Comparison of ENCODE assay signal across 1 cellular context in genomic region chr20:58374027-58374850, GRCh38.
TF ChIP-seq lines count a peak whose summit lies in the region.

No MANE protein-coding gene starts in this region.

TF ChIP-seq in HepG2, 621 proteins besides CTCF, POLR2A, EP300 and RAD21 (continued from another document and continues in another):
- TF ChIP-seq NFE2L2 (IDR thresholded peaks at IDR 0.05; ENCODE audit: low read length) (peak; percentile 57; the same call in 1 of the 2 replicates), ZNF556 (CRISPR knock-in tag; IDR thresholded peaks at IDR 0.05; ENCODE audit: borderline replicate concordance) (0 out of 2 replicates have a peak, but pooled peaks have one; percentile 44), NR1H2 (CRISPR knock-in tag; IDR thresholded peaks at IDR 0.05; ENCODE audit: borderline replicate concordance, low read depth) (no peak), ATF1 (CRISPR knock-in tag; IDR thresholded peaks at IDR 0.05) (no peak), ZBTB42 (CRISPR knock-in tag; IDR thresholded peaks at IDR 0.05) (no peak), ZBTB25 (CRISPR knock-in tag; IDR thresholded peaks at IDR 0.05) (0 out of 2 replicates have a peak, but pooled peaks have one; percentile 19), ZKSCAN5 (CRISPR knock-in tag; IDR thresholded peaks at IDR 0.05) (0 out of 2 replicates have a peak, but pooled peaks have one; percentile 36), ZMYM3 (CRISPR knock-in tag; IDR thresholded peaks at IDR 0.05) (peak; percentile 50; the same call in 1 of the 2 replicates), BATF2 (CRISPR knock-in tag; IDR thresholded peaks at IDR 0.05) (no peak), MYPOP (CRISPR knock-in tag; IDR thresholded peaks at IDR 0.05) (no peak), ZSCAN5A (CRISPR knock-in tag; IDR thresholded peaks at IDR 0.05; ENCODE audit: borderline replicate concordance) (no peak), ZNF264 (CRISPR knock-in tag; IDR thresholded peaks at IDR 0.05) (no peak), JARID2 (CRISPR knock-in tag; IDR thresholded peaks at IDR 0.05; ENCODE audit: insufficient replicate concordance) (no peak), ELK4 (CRISPR knock-in tag; IDR thresholded peaks at IDR 0.05; ENCODE audit: borderline replicate concordance) (no peak), NR2F6 (IDR thresholded peaks at IDR 0.05) (0 out of 2 replicates have a peak, but pooled peaks have one; percentile 31), NR2F6 (CRISPR knock-in tag; IDR thresholded peaks at IDR 0.05) (peak; percentile 67), ZBTB7B (CRISPR knock-in tag; IDR thresholded peaks at IDR 0.05) (0 out of 2 replicates have a peak, but pooled peaks have one; percentile 29), DDIT3 (CRISPR knock-in tag; IDR thresholded peaks at IDR 0.05) (no peak), LCORL (IDR thresholded peaks at IDR 0.05) (no peak), LCORL (CRISPR knock-in tag; IDR thresholded peaks at IDR 0.05) (0 out of 2 replicates have a peak, but pooled peaks have one; percentile 31), TEAD2 (CRISPR knock-in tag; IDR thresholded peaks at IDR 0.05) (0 out of 2 replicates have a peak, but pooled peaks have one; percentile 42), IRF2 (CRISPR knock-in tag; IDR thresholded peaks at IDR 0.05) (peak; percentile 40; the same call in 1 of the 2 replicates), SMARCE1 (IDR thresholded peaks at IDR 0.05; ENCODE audit: borderline replicate concordance) (no peak), ZNF768 (CRISPR knock-in tag; IDR thresholded peaks at IDR 0.05) (no peak), SOX13 (IDR thresholded peaks at IDR 0.05) (no peak), SOX13 (CRISPR knock-in tag; conservative IDR thresholded peaks at IDR 0.05 in 1 of 2, IDR thresholded peaks at IDR 0.05 in 1 of 2) (peak in 1 of 2 experiments; percentile 58; a peak in 1 of 4 replicates), NR2F1 (CRISPR knock-in tag; IDR thresholded peaks at IDR 0.05) (peak in 1 of 2 experiments; percentile 74; a peak in 1 of 4 replicates), POGZ (CRISPR knock-in tag; IDR thresholded peaks at IDR 0.05) (peak; percentile 31), HDAC2 (CRISPR knock-in tag; IDR thresholded peaks at IDR 0.05) (peak; percentile 37; the same call in 1 of the 2 replicates), ZNF430 (CRISPR knock-in tag; IDR thresholded peaks at IDR 0.05) (0 out of 2 replicates have a peak, but pooled peaks have one; percentile 54), ZNF572 (CRISPR knock-in tag; IDR thresholded peaks at IDR 0.05) (no peak), RFX3 (CRISPR knock-in tag; IDR thresholded peaks at IDR 0.05) (no peak), FOXA3 (CRISPR knock-in tag; IDR thresholded peaks at IDR 0.05) (peak; percentile 81), RBAK (CRISPR knock-in tag; IDR thresholded peaks at IDR 0.05) (no peak), KAT7 (CRISPR knock-in tag; IDR thresholded peaks at IDR 0.05; ENCODE audit: borderline replicate concordance) (no peak), ZNF101 (CRISPR knock-in tag; IDR thresholded peaks at IDR 0.05; ENCODE audit: borderline replicate concordance, low read depth) (no peak), PBX2 (CRISPR knock-in tag; IDR thresholded peaks at IDR 0.05) (no peak), REPIN1 (CRISPR knock-in tag; IDR thresholded peaks at IDR 0.05; ENCODE audit: borderline replicate concordance, low read depth) (peak; percentile 33; the same call in 1 of the 2 replicates), TP53 (CRISPR knock-in tag; conservative IDR thresholded peaks at IDR 0.05) (no peak), ZNF775 (CRISPR knock-in tag; IDR thresholded peaks at IDR 0.05; ENCODE audit: borderline replicate concordance) (no peak), ZNF891 (CRISPR knock-in tag; IDR thresholded peaks at IDR 0.05) (peak; percentile 55; the same call in 1 of the 2 replicates), FOSL2 (CRISPR knock-in tag; IDR thresholded peaks at IDR 0.05) (peak; percentile 62), SNAPC4 (CRISPR knock-in tag; IDR thresholded peaks at IDR 0.05) (no peak), HIC2 (CRISPR knock-in tag; IDR thresholded peaks at IDR 0.05; ENCODE audit: low read depth) (no peak), ZFY (CRISPR knock-in tag; IDR thresholded peaks at IDR 0.05) (peak; percentile 53), PPARG (CRISPR knock-in tag; conservative IDR thresholded peaks at IDR 0.05) (no peak), NR2C2 (CRISPR knock-in tag; IDR thresholded peaks at IDR 0.05; ENCODE audit: borderline replicate concordance) (peak; percentile 62), ZNF431 (CRISPR knock-in tag; IDR thresholded peaks at IDR 0.05; ENCODE audit: borderline replicate concordance, low read depth) (no peak), ZC3H4 (CRISPR knock-in tag; IDR thresholded peaks at IDR 0.05; ENCODE audit: borderline replicate concordance) (no peak; the same call in 1 of the 2 replicates), BCL3 (CRISPR knock-in tag; IDR thresholded peaks at IDR 0.05) (0 out of 2 replicates have a peak, but pooled peaks have one; percentile 41), TMF1 (CRISPR knock-in tag; IDR thresholded peaks at IDR 0.05; ENCODE audit: low read depth) (0 out of 2 replicates have a peak, but pooled peaks have one; percentile 32), CREM (IDR thresholded peaks at IDR 0.05) (no peak), CREM (CRISPR knock-in tag; IDR thresholded peaks at IDR 0.05) (no peak), ZNF414 (CRISPR knock-in tag; IDR thresholded peaks at IDR 0.05) (no peak), ZNF34 (CRISPR knock-in tag; IDR thresholded peaks at IDR 0.05; ENCODE audit: borderline replicate concordance) (0 out of 2 replicates have a peak, but pooled peaks have one; percentile 40), PITX1 (CRISPR knock-in tag; IDR thresholded peaks at IDR 0.05) (peak; percentile 75)
